ENCODE assay signal across 1 cellular context in the genomic region with DNA sequence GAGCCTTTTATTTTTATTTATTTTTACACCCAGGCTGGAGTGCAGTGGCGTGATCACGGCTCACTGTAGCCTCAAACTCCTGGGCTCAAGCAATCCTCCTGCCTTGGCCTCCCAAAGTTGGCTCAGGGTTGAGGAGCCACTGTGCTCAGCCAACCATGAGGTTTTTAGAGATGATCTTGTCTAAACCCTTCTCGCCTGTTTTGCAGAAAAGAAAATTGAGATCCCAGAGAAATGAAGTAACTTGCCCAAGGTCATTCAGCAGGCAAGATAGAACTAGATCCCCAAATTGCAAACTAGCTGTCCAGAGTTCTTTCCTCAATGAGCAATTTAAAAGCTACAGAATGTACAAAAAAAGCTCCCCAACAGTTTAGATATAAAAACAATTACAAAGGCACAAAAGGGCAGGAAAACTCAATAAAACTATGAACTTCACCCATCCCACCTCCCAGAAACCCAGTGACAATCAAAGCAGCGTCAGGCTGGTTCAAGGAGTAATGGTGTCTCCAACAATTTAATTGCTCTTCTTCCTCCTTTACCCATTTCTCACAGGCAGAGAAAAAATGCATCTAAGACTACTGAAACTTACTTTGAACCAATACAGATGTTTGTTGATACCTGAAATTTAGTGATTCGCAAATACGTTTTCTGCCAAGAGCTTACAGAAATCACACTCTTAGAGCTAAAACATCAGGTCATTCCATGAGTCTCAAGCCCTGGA.
TF ChIP-seq lines count a peak whose summit lies in the region.

No MANE protein-coding gene starts in this region.

TF ChIP-seq in GM23338, 12 proteins besides CTCF, POLR2A, EP300 and RAD21 (continued from another document):
- no peak for TF ChIP-seq ZNF462 (CRISPR knock-in tag; IDR thresholded peaks at IDR 0.05)
- TF ChIP-seq, protein P1, sequence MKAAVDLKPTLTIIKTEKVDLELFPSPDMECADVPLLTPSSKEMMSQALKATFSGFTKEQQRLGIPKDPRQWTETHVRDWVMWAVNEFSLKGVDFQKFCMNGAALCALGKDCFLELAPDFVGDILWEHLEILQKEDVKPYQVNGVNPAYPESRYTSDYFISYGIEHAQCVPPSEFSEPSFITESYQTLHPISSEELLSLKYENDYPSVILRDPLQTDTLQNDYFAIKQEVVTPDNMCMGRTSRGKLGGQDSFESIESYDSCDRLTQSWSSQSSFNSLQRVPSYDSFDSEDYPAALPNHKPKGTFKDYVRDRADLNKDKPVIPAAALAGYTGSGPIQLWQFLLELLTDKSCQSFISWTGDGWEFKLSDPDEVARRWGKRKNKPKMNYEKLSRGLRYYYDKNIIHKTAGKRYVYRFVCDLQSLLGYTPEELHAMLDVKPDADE (IDR thresholded peaks at IDR 0.05) = no peak
